Comparison of ENCODE assay signal across 13 cellular contexts in the genomic region with DNA sequence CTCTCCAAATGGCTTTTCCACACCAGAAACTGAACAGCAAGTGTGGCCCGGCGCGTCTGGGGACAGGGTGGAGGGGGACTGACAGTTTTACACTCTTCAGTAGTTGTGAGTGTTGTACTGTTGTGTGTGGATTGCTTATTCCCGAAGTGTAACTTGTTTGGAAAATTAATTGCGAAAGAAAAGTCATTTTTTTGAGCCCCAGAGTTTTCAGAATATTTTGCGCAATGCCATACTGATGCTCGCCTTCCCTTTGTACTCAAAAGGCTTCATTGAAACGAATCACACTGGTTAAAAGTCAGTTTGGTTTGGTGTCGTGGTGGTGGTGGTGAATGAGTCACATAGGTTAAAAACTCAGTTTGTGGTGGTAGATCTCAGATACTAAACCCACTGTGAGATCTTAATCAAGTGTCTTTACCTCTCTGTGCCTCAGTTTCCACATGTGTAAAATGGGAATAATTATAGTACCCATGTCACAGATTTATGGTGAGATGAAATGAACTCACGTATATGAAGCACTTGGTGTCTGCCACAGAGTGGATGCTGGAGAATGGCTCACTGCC.
A peak's percentile ranks its signal among the peaks of the same experiment; 100 is the strongest.
DNase-seq lines count a peak whose midpoint lies in the region; ATAC-seq, FAIRE-seq and TF ChIP-seq lines count a peak whose summit lies in the region.
"Had no signal": no experiment of that assay in that cellular context is flagged by ENCODE, and none has a peak within 500 bp of the region (broad histone marks: within the 10 kb centered on the region; RNA-seq: fewer than 3 reads in every experiment).

No MANE protein-coding gene starts in this region.

- H3K27ac ChIP-seq in ACC112 (ENCODE audit: low read depth, low read length): peak overlapping the region; percentile 94
- peak overlapping the region; percentile 76 for H3K27ac ChIP-seq in endothelial cell of umbilical vein (ENCODE audit: insufficient read depth, low read depth, low read length)
- H3K27ac ChIP-seq: colonic mucosa, esophagus squamous epithelium had no signal

- peak; percentile 26 for FAIRE-seq in endothelial cell of umbilical vein (lab: Jason Lieb, UNC)

- H3K9me1 ChIP-seq in endothelial cell of umbilical vein (replicated peaks; ENCODE audit: control insufficient read depth, extremely low read depth, insufficient read depth, low read length): no peaks in the 10 kb centered on the region

- in situ Hi-C loops in GM13977 (cut with MboI; ENCODE audit: low pct_unique_long_range_greater_than_20kb, low sequenced_read_pairs, unreplicated experiment): no loop called here

- H3K9ac ChIP-seq in endothelial cell of umbilical vein (replicated peaks; ENCODE audit: extremely low read depth, insufficient read depth, low read length): no peak overlapping the region

- peaks cover 62% of the 10 kb centered on the region for H3K4me1 Mint-ChIP-seq in T-helper 2 cell treated with Interferon-gamma antibody and Interleukin-4, amounts not matched to agents 5 μg/mL and 100 μg/mL, for 36 hours (ENCODE audit: low read depth)

- CTCF ChIA-PET in endothelial cell of umbilical vein (lab: Charles Lee): no interaction called here

- H4K20me1 ChIP-seq in endothelial cell of umbilical vein (replicated peaks; ENCODE audit: control insufficient read depth, extremely low read depth, insufficient read depth, low read length): no peaks in the 10 kb centered on the region

- H3K4me3 Mint-ChIP-seq in T-helper 2 cell treated with Interferon-gamma antibody and Interleukin-4, amounts not matched to agents 5 μg/mL and 100 μg/mL, for 36 hours: peak overlapping the region; percentile 29

- H3K4me2 ChIP-seq in endothelial cell of umbilical vein (ENCODE audit: insufficient read depth, low read length): no peak overlapping the region

- peaks cover 6% of the 10 kb centered on the region for H3K9me3 Mint-ChIP-seq in T-helper 2 cell treated with Interferon-gamma antibody and Interleukin-4, amounts not matched to agents 5 μg/mL and 100 μg/mL, for 36 hours

- peaks cover 8% of the 10 kb centered on the region for H3K36me3 Mint-ChIP-seq in T-helper 2 cell treated with Interferon-gamma antibody and Interleukin-4, amounts not matched to agents 5 μg/mL and 100 μg/mL, for 36 hours (ENCODE audit: low read depth)

- dilution Hi-C loops in endothelial cell of umbilical vein (cut with MboI; ENCODE audit: extremely low pct_ligation_motif_present, low sequenced_read_pairs): no loop called here

- peaks cover 6% of the 10 kb centered on the region for H3K27me3 Mint-ChIP-seq in T-helper 2 cell treated with Interferon-gamma antibody and Interleukin-4, amounts not matched to agents 5 μg/mL and 100 μg/mL, for 36 hours (ENCODE audit: low read depth)

- H3K27ac Mint-ChIP-seq in T-helper 2 cell treated with Interferon-gamma antibody and Interleukin-4, amounts not matched to agents 5 μg/mL and 100 μg/mL, for 36 hours: peak overlapping the region; percentile 62

- no peak for TF ChIP-seq CTCF in endothelial cell of umbilical vein (IDR thresholded peaks at IDR 0.05; ENCODE audit: extremely low read depth in 1 of 2, insufficient read depth in 1 of 2, low read depth in 1 of 2, low read length in 2 of 2)
- TF ChIP-seq CTCF in GM13977 (IDR thresholded peaks at IDR 0.05; ENCODE audit: extremely low read depth, insufficient read depth, missing control alignments): no peak

- H3K36me3 ChIP-seq in ACC112 (ENCODE audit: insufficient read depth, low read length) (no peaks in the 10 kb centered on the region), endothelial cell of umbilical vein (ENCODE audit: control insufficient read depth in 2 of 2, extremely low read depth in 1 of 2, insufficient read depth in 2 of 2, low read length in 2 of 2) (no peaks in the 10 kb centered on the region)
- H3K36me3 ChIP-seq: colonic mucosa, esophagus squamous epithelium had no signal

- H2AFZ ChIP-seq in ACC112 (ENCODE audit: low read length, unreplicated experiment): no peak overlapping the region
- no peak overlapping the region for H2AFZ ChIP-seq in endothelial cell of umbilical vein (ENCODE audit: low read depth, low read length)

- no peak for TF ChIP-seq POLR2A in endothelial cell of umbilical vein (IDR thresholded peaks at IDR 0.05; ENCODE audit: low read depth, low read length)

- ATAC-seq in HG02938 (IDR thresholded peaks at IDR 0.05; ENCODE audit: unreplicated experiment): no peak
- ATAC-seq: left ventricle myocardium superior, sciatic nerve had no signal

- DNase-seq in Daoy (ENCODE audit: low read depth) (peak; percentile 56), endothelial cell of umbilical vein (ENCODE audit: low read depth, low spot score) (no peak), LoVo (ENCODE audit: low spot score) (no peak), GM13977 (ENCODE audit: low spot score) (no peak)
- peak; percentile 53 for DNase-seq in T-helper 2 cell treated with Interferon-gamma antibody and Interleukin-4, amounts not matched to agents 5 μg/mL and 100 μg/mL, for 36 hours (ENCODE audit: low spot score)
- no peak for DNase-seq in activated effector memory CD4-positive, alpha-beta T cell treated with anti-CD3 and anti-CD28 coated beads, Interleukin-2, amount 50 U/mL, for 16 hours
- DNase-seq: amygdala, colonic mucosa, esophagus squamous epithelium, left ventricle myocardium superior had no signal

- H3K4me1 ChIP-seq in ACC112 (ENCODE audit: control insufficient read depth, insufficient read depth, low read length, unreplicated experiment): peaks cover 63% of the 10 kb centered on the region
- H3K4me1 ChIP-seq in endothelial cell of umbilical vein (ENCODE audit: control insufficient read depth, extremely low read depth, insufficient read depth, low read length): peaks cover 51% of the 10 kb centered on the region
- H3K4me1 ChIP-seq: colonic mucosa had no signal

- POLR2A ChIA-PET in endothelial cell of umbilical vein (lab: Charles Lee): no interaction called here

- H3K9me3 ChIP-seq in endothelial cell of umbilical vein (replicated peaks; ENCODE audit: control insufficient read depth, insufficient read depth, low read length): no peaks in the 10 kb centered on the region
- H3K9me3 ChIP-seq: colonic mucosa, esophagus squamous epithelium had no signal

- H3K27me3 ChIP-seq in ACC112 (ENCODE audit: insufficient read depth, low read length): no peaks in the 10 kb centered on the region
- no peaks in the 10 kb centered on the region for H3K27me3 ChIP-seq in endothelial cell of umbilical vein (ENCODE audit: control insufficient read depth in 2 of 2, insufficient read depth in 2 of 2, low read length in 2 of 2)
- H3K27me3 ChIP-seq: colonic mucosa had no signal

- no peaks in the 10 kb centered on the region for H3K79me2 ChIP-seq in ACC112 (ENCODE audit: control insufficient read depth, insufficient read depth, low read length, unreplicated experiment)
- no peaks in the 10 kb centered on the region for H3K79me2 ChIP-seq in endothelial cell of umbilical vein (ENCODE audit: control insufficient read depth, insufficient read depth, low read length)

- intact Hi-C loops in endothelial cell of umbilical vein (cut with micrococcal nuclease): loop anchor here (1.0 to 10.0 kb wide), 2 partner anchors 14 to 221 kb away; no protein-coding TSS in a partner anchor

- BruUV-seq in endothelial cell of umbilical vein (replicated peaks; lab: Mats Ljungman, UMichigan): no TSS peak

- H3K4me3 ChIP-seq in ACC112 (ENCODE audit: low read depth, low read length): no peak overlapping the region
- no peak overlapping the region for H3K4me3 ChIP-seq in endothelial cell of umbilical vein (replicated peaks in 1 of 3; ENCODE audit: insufficient read depth in 1 of 3, low read depth in 1 of 3, low read length in 3 of 3)
- H3K4me3 ChIP-seq: colonic mucosa, esophagus squamous epithelium had no signal

TF ChIP-seq in endothelial cell of umbilical vein, 7 proteins besides CTCF, POLR2A, EP300 and RAD21:
- TF ChIP-seq GATA2 (IDR thresholded peaks at IDR 0.05; ENCODE audit: insufficient read depth, insufficient read length, low read depth, low read length) (no peak), EZH2 (IDR thresholded peaks at IDR 0.05; ENCODE audit: borderline replicate concordance, low read depth, low read length, severe bottlenecking) (no peak), POLR2AphosphoS5 (IDR thresholded peaks at IDR 0.05; ENCODE audit: insufficient read depth, low read depth, low read length) (no peak), MYC (IDR thresholded peaks at IDR 0.05; ENCODE audit: low read depth, low read length) (no peak), JUN (IDR thresholded peaks at IDR 0.05; ENCODE audit: borderline replicate concordance, insufficient read depth, insufficient read length, low read depth) (no peak), FOS (IDR thresholded peaks at IDR 0.05; ENCODE audit: borderline replicate concordance, insufficient read depth, low read length) (no peak)
- TF ChIP-seq, protein P1, sequence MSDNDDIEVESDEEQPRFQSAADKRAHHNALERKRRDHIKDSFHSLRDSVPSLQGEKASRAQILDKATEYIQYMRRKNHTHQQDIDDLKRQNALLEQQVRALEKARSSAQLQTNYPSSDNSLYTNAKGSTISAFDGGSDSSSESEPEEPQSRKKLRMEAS (IDR thresholded peaks at IDR 0.05; ENCODE audit: insufficient read depth, insufficient read length): no peak

Comparison
In these comparisons a context has a peak if more than half of its experiments do, and no peak if none do; other contexts are left out.
1. DNase-seq: peak in Daoy (single experiment) and T-helper 2 cell treated with Interferon-gamma antibody and Interleukin-4, amounts not matched to agents 5 μg/mL and 100 μg/mL, for 36 hours (single experiment); none in endothelial cell of umbilical vein (single experiment), LoVo (single experiment), activated effector memory CD4-positive, alpha-beta T cell treated with anti-CD3 and anti-CD28 coated beads, Interleukin-2, amount 50 U/mL, for 16 hours (single experiment) and GM13977 (single experiment).